Comparison of ENCODE assay signal across 8 cellular contexts in genomic region chr22:35430897-35431322, GRCh38. TPM values are rescaled to one million over a fixed set of nuclear protein-coding genes. Genes with fewer than 3 reads are reported as not detected.
A peak's percentile ranks its signal among the peaks of the same experiment; 100 is the strongest.
DNase-seq lines count a peak whose midpoint lies in the region; ATAC-seq, FAIRE-seq and TF ChIP-seq lines count a peak whose summit lies in the region.

No MANE protein-coding gene starts in this region.

- ATAC-seq in activated CD4-positive, CD25-positive, alpha-beta regulatory T cell treated with anti-CD3 and anti-CD28 coated beads, Interleukin-2, amount 50 U/mL, for 24 hours, result peak; percentile 64 to 65
- ATAC-seq in GM19455 (IDR thresholded peaks at IDR 0.05; ENCODE audit: unreplicated experiment), result no peak
- ATAC-seq in GM21786 (IDR thresholded peaks at IDR 0.05; ENCODE audit: unreplicated experiment), result no peak

- H3K4me1 ChIP-seq in kidney (ENCODE audit: control insufficient read depth in 1 of 2, insufficient read depth in 1 of 2, low read depth in 1 of 2, low read length in 2 of 2), result peaks cover 2 to 4% of the 10 kb centered on the region in 2 donors

- no peak overlapping the region for H3K9ac ChIP-seq in kidney (ENCODE audit: low read length in 2 of 2)

- no peaks in the 10 kb centered on the region for H3K36me3 ChIP-seq in kidney (ENCODE audit: control insufficient read depth in 1 of 2, insufficient read depth in 2 of 2, low read length in 2 of 2)

- peak; percentile 21 for FAIRE-seq in kidney (lab: Jason Lieb, UNC)

- DNase-seq in GM10266 (ENCODE audit: extremely low spot score) (peak; percentile 49), NCI-H1694 (lab: John Stamatoyannopoulos, UW) (peak; percentile 54), caudate nucleus (lab: John Stamatoyannopoulos, UW) (peak in 58 of 61 donors; percentile 13 to 86 (median 70)), kidney (peak; percentile 96)
- peak; percentile 66 for DNase-seq in stimulated activated CD4-positive, alpha-beta T cell treated with anti-CD3 and anti-CD28 coated beads, Interleukin-12 subunit alpha, Interleukin-12 subunit beta, amount 100 ng/mL, for 4 hours

- intact Hi-C loops in kidney (cut with DNase I), result loop anchor here (5.0 kb wide), 1 partner anchor 146 kb away; no protein-coding TSS in a partner anchor

- H3K4me3 ChIP-seq in kidney (ENCODE audit: low read length in 2 of 2), result no peak overlapping the region

- H3K27ac ChIP-seq in caudate nucleus (ENCODE audit: low read depth, low read length) (no peak overlapping the region), kidney (ENCODE audit: low read depth in 2 of 2, low read length in 2 of 2) (no peak overlapping the region)

- H3K9me3 ChIP-seq in kidney (ENCODE audit: control insufficient read depth in 1 of 2, low read length in 2 of 2), result peaks cover 0 to 9% of the 10 kb centered on the region in 2 donors

- TF ChIP-seq CTCF in GM10266 (IDR thresholded peaks at IDR 0.05; ENCODE audit: control insufficient read depth, insufficient read depth, low read depth, missing control alignments) (peak; percentile 64), kidney (IDR thresholded peaks at IDR 0.05; ENCODE audit: borderline replicate concordance, extremely low read depth, insufficient read depth) (peak; percentile 94)

RNA-seq across cellular contexts. Expression of gene MCM5, which starts 31.0 kb away (rescaled TPM):
- 26.4 TPM for total RNA-seq in kidney
- polyA plus RNA-seq in kidney (ENCODE audit: insufficient read depth, low read depth, low replicate concordance), result 10.2 TPM

RNA-seq across cellular contexts. Expression of gene HMOX1, which starts 50.0 kb away (rescaled TPM):
- 37.7 TPM for total RNA-seq in kidney
- polyA plus RNA-seq in kidney (ENCODE audit: insufficient read depth, low read depth, low replicate concordance), result 234 TPM

Comparison
In these comparisons a context has a peak if more than half of its experiments do, and no peak if none do; other contexts are left out.
1. ATAC-seq: peak in activated CD4-positive, CD25-positive, alpha-beta regulatory T cell treated with anti-CD3 and anti-CD28 coated beads, Interleukin-2, amount 50 U/mL, for 24 hours (2 of 2); none in GM19455 (single experiment) and GM21786 (single experiment).
2. Peak in every context shown above with its lines, with median percentiles within 50 percentile points of each other: DNase-seq.